In genomic region chr15:23477920-23478319, GRCh38 we compare ENCODE assay signal across 10 cellular contexts. TPM values are rescaled to one million over a fixed set of nuclear protein-coding genes. Genes with fewer than 3 reads are reported as not detected.
"Had no signal": no experiment of that assay in that cellular context is flagged by ENCODE, and none has a peak within 500 bp of the region (broad histone marks: within the 10 kb centered on the region; RNA-seq: fewer than 3 reads in every experiment).

No MANE protein-coding gene starts in this region.

- H3K36me3 Mint-ChIP-seq: IgD-negative memory B cell had no signal

- FAIRE-seq: HepG2, HTR-8/SVneo had no signal

- H3K4me2 ChIP-seq: KMS-11 had no signal

- ATAC-seq: HepG2 had no signal

- H3K27ac ChIP-seq: HL-60, KMS-11 had no signal

- H3K27me3 Mint-ChIP-seq: IgD-negative memory B cell had no signal

- H3K4me3 Mint-ChIP-seq: IgD-negative memory B cell had no signal

- H3K9ac ChIP-seq: KMS-11 had no signal

- H3K27ac Mint-ChIP-seq: IgD-negative memory B cell had no signal

- DNase-seq: IMR-90, KBM-7, KG1 had no signal

- H3K9me3 Mint-ChIP-seq: IgD-negative memory B cell had no signal

RNA-seq across cellular contexts. Expression of gene GOLGA6L2, which starts 30.9 kb away (rescaled TPM):
- total RNA-seq: HepG2, HT-29, HT1080, IMR-90 had no signal
- polyA plus RNA-seq: HepG2, IgD-negative memory B cell, IMR-90 had no signal
